Comparison of ENCODE assay signal across 13 cellular contexts in the genomic region with DNA sequence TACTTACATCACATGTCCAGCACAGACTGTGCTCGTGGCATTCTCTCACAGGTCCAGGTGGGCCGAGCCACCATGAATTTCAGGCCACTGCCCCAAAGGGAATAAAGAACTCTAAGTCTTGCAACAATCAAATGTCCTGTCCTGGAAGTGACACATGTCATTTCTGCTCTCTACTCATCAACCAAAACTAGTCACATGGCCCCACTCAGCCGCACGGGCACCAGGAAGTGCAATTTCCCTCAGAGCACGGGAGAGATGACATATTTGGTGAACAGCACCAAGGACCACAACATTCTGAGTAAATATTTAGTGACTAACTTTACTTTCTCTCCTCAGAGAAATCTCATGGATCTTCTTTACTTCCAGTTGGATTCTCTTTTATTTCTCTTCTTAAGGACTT.
DNase-seq lines count a peak whose midpoint lies in the region; ATAC-seq lines count a peak whose summit lies in the region.
"Had no signal": no experiment of that assay in that cellular context is flagged by ENCODE, and none has a peak within 500 bp of the region (broad histone marks: within the 10 kb centered on the region; RNA-seq: fewer than 3 reads in every experiment).

No MANE protein-coding gene starts in this region.

- H3K4me1 Mint-ChIP-seq in activated naive CD4-positive, alpha-beta T cell treated with anti-CD3 and anti-CD28 coated beads, Interleukin-2, amount 10 ng/mL, durations not matched to agents 7 days and 5 days, result peaks cover 8% of the 10 kb centered on the region
- no peaks in the 10 kb centered on the region for H3K4me1 Mint-ChIP-seq in stimulated activated naive CD8-positive, alpha-beta T cell treated with anti-CD3 and anti-CD28 coated beads, Interleukin-15, Interleukin-2, amounts not matched to agents 100 ng/mL and 50 ng/mL, for 24 hours (ENCODE audit: low read depth)

- H3K9ac ChIP-seq in mesendoderm (ENCODE audit: low read length), result no peak overlapping the region

- H3K27ac Mint-ChIP-seq in activated naive CD4-positive, alpha-beta T cell treated with anti-CD3 and anti-CD28 coated beads, Interleukin-2, amount 10 ng/mL, durations not matched to agents 7 days and 5 days, result no peak overlapping the region
- peak overlapping the region; percentile 24 for H3K27ac Mint-ChIP-seq in stimulated activated naive CD8-positive, alpha-beta T cell treated with anti-CD3 and anti-CD28 coated beads, Interleukin-15, Interleukin-2, amounts not matched to agents 100 ng/mL and 50 ng/mL, for 24 hours

- no peak overlapping the region for H3K56ac ChIP-seq in mesendoderm (ENCODE audit: low read length)

- H3K36me3 ChIP-seq in mesendoderm (ENCODE audit: control insufficient read depth, insufficient read depth, low read length), result no peaks in the 10 kb centered on the region

- H4K8ac ChIP-seq in mesendoderm (ENCODE audit: low read depth, low read length), result no peak overlapping the region

- H3K4me1 ChIP-seq in mesendoderm (ENCODE audit: control insufficient read depth, low read depth, low read length), result no peaks in the 10 kb centered on the region

- H3K4me3 ChIP-seq in mesendoderm (ENCODE audit: low read length), result no peak overlapping the region

- no peak overlapping the region for H3K27ac ChIP-seq in mesendoderm (ENCODE audit: low read depth, low read length)
- H3K27ac ChIP-seq: HL-60 had no signal

- H3K27me3 Mint-ChIP-seq in activated naive CD4-positive, alpha-beta T cell treated with anti-CD3 and anti-CD28 coated beads, Interleukin-2, amount 10 ng/mL, durations not matched to agents 7 days and 5 days, result peaks cover 8% of the 10 kb centered on the region
- H3K27me3 Mint-ChIP-seq in stimulated activated naive CD8-positive, alpha-beta T cell treated with anti-CD3 and anti-CD28 coated beads, Interleukin-15, Interleukin-2, amounts not matched to agents 100 ng/mL and 50 ng/mL, for 24 hours, result peaks cover 3% of the 10 kb centered on the region

- no peak overlapping the region for H2BK5ac ChIP-seq in mesendoderm (ENCODE audit: low read length)

- H3K4ac ChIP-seq in mesendoderm (ENCODE audit: low read depth, low read length), result no peak overlapping the region

- no peak overlapping the region for H3K23ac ChIP-seq in mesendoderm (ENCODE audit: low read length)

- H3K18ac ChIP-seq in mesendoderm (ENCODE audit: low read length), result no peak overlapping the region

- no peaks in the 10 kb centered on the region for H3K36me3 Mint-ChIP-seq in activated naive CD4-positive, alpha-beta T cell treated with anti-CD3 and anti-CD28 coated beads, Interleukin-2, amount 10 ng/mL, durations not matched to agents 7 days and 5 days
- no peaks in the 10 kb centered on the region for H3K36me3 Mint-ChIP-seq in stimulated activated naive CD8-positive, alpha-beta T cell treated with anti-CD3 and anti-CD28 coated beads, Interleukin-15, Interleukin-2, amounts not matched to agents 100 ng/mL and 50 ng/mL, for 24 hours (ENCODE audit: low read depth)

- H3K79me2 ChIP-seq in mesendoderm (ENCODE audit: control insufficient read depth, insufficient read depth, low read length), result no peaks in the 10 kb centered on the region

- H3K27me3 ChIP-seq in mesendoderm (ENCODE audit: insufficient read depth, low read length, poor library complexity), result no peaks in the 10 kb centered on the region

- H2AK5ac ChIP-seq in mesendoderm (ENCODE audit: low read length), result no peak overlapping the region

- no peaks in the 10 kb centered on the region for H3K79me1 ChIP-seq in mesendoderm (ENCODE audit: low read length)

- H3K4me2 ChIP-seq in mesendoderm (ENCODE audit: low read length), result no peak overlapping the region

- CTCF ChIA-PET in activated naive CD4-positive, alpha-beta T cell treated with anti-CD3 and anti-CD28 coated beads, Interleukin-2, amount 10 ng/mL, durations not matched to agents 7 days and 5 days (lab: Charles Lee), result interaction anchor here (2.3 kb wide), 1 partner anchor 839 kb away, joined by 11 read pairs; no protein-coding TSS in a partner anchor

- DNase-seq in activated naive CD4-positive, alpha-beta T cell treated with anti-CD3 and anti-CD28 coated beads, Interleukin-2, amount 10 ng/mL, durations not matched to agents 7 days and 5 days, result peak; percentile 27
- no peak for DNase-seq in activated naive CD4-positive, alpha-beta T cell (lab: John Stamatoyannopoulos, UW)
- DNase-seq in MV-4-11 (lab: John Stamatoyannopoulos, UW), result peak; percentile 15
- no peak for DNase-seq in cortex of kidney (lab: John Stamatoyannopoulos, UW)
- no peak for DNase-seq in mesendoderm
- DNase-seq in AML-193 (lab: John Stamatoyannopoulos, UW), result no peak
- DNase-seq: anterior cingulate cortex, NCI-H2029 had no signal

- no CpG with 5 or more reads among the region's 5 CpGs for WGBS in mesendoderm (ENCODE audit: extremely low coverage, insufficient coverage, low lambda C conversion rate)

- no peaks in the 10 kb centered on the region for H3K9me3 Mint-ChIP-seq in activated naive CD4-positive, alpha-beta T cell treated with anti-CD3 and anti-CD28 coated beads, Interleukin-2, amount 10 ng/mL, durations not matched to agents 7 days and 5 days
- no peaks in the 10 kb centered on the region for H3K9me3 Mint-ChIP-seq in stimulated activated naive CD8-positive, alpha-beta T cell treated with anti-CD3 and anti-CD28 coated beads, Interleukin-15, Interleukin-2, amounts not matched to agents 100 ng/mL and 50 ng/mL, for 24 hours

- H2BK120ac ChIP-seq in mesendoderm (ENCODE audit: low read depth, low read length), result no peak overlapping the region

- no peak overlapping the region for H3K4me3 Mint-ChIP-seq in activated naive CD4-positive, alpha-beta T cell treated with anti-CD3 and anti-CD28 coated beads, Interleukin-2, amount 10 ng/mL, durations not matched to agents 7 days and 5 days
- no peak overlapping the region for H3K4me3 Mint-ChIP-seq in stimulated activated naive CD8-positive, alpha-beta T cell treated with anti-CD3 and anti-CD28 coated beads, Interleukin-15, Interleukin-2, amounts not matched to agents 100 ng/mL and 50 ng/mL, for 24 hours

- no peak overlapping the region for H2BK15ac ChIP-seq in mesendoderm (replicated peaks; ENCODE audit: low read depth)

- ATAC-seq in HG02623 (IDR thresholded peaks at IDR 0.05; ENCODE audit: unreplicated experiment), result peak; percentile 65
- ATAC-seq: Panc1, sciatic nerve had no signal

- H4K5ac ChIP-seq in mesendoderm (ENCODE audit: low read length), result no peak overlapping the region

Comparison
In these comparisons a context has a peak if more than half of its experiments do, and no peak if none do; other contexts are left out.
1. DNase-seq: peak in activated naive CD4-positive, alpha-beta T cell treated with anti-CD3 and anti-CD28 coated beads, Interleukin-2, amount 10 ng/mL, durations not matched to agents 7 days and 5 days (single experiment) and MV-4-11 (single experiment); none in activated naive CD4-positive, alpha-beta T cell (0 of 4), cortex of kidney (single experiment), mesendoderm (single experiment) and AML-193 (0 of 2).